29 cellular contexts compared by ENCODE assay signal in the genomic region with DNA sequence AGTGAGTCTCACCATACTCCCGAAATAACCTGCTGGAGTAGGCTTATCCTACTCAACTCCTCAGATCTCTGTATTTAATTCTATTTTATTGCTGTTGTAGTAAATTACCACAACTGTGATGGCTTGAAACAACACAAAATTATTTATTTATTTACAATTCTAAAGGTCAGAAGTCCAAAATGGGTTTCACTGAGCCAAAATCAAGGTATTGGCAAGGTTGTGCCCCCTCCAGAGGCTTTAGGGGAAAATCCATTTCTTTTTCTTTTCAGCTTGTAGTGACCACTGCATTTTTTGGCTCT. TPM values are rescaled to one million over a fixed set of nuclear protein-coding genes. Genes with fewer than 3 reads are reported as not detected.
DNase-seq lines count a peak whose midpoint lies in the region; ATAC-seq and TF ChIP-seq lines count a peak whose summit lies in the region.
"Had no signal": no experiment of that assay in that cellular context is flagged by ENCODE, and none has a peak within 500 bp of the region (broad histone marks: within the 10 kb centered on the region; RNA-seq: fewer than 3 reads in every experiment).

No MANE protein-coding gene starts in this region.

- peak overlapping the region in 1 of 2 donors; percentile 69 for H3K9ac ChIP-seq in liver (ENCODE audit: low read depth in 1 of 2, low read length in 2 of 2)
- H3K9ac ChIP-seq: BLaER1 had no signal

- H3K4me1 Mint-ChIP-seq in mesothelial cell of epicardium, result no peaks in the 10 kb centered on the region
- H3K4me1 Mint-ChIP-seq: CD4-positive, alpha-beta memory T cell; CD4-positive, CD25-positive, alpha-beta regulatory T cell; CD8-positive, alpha-beta memory T cell had no signal

- TF ChIP-seq CTCF in liver (IDR thresholded peaks at IDR 0.05; ENCODE audit: low read depth, low read length, missing input control), result no peak
- TF ChIP-seq CTCF in mesothelial cell of epicardium (IDR thresholded peaks at IDR 0.05; ENCODE audit: unreplicated experiment), result no peak

- no peak overlapping the region for H3K4me3 Mint-ChIP-seq in mesothelial cell of epicardium
- H3K4me3 Mint-ChIP-seq: CD14-positive monocyte; CD4-positive, alpha-beta memory T cell; CD4-positive, CD25-positive, alpha-beta regulatory T cell; CD8-positive, alpha-beta memory T cell had no signal

- H3K9me3 ChIP-seq in liver (ENCODE audit: control insufficient read depth in 4 of 4, low read length in 3 of 4), result no peaks in the 10 kb centered on the region
- H3K9me3 ChIP-seq: BE2C, BLaER1 had no signal

- no peaks in the 10 kb centered on the region for H3K36me3 ChIP-seq in liver (ENCODE audit: control insufficient read depth in 4 of 4, insufficient read depth in 3 of 4, low read depth in 1 of 4, low read length in 3 of 4)
- H3K36me3 ChIP-seq: BE2C, BLaER1 had no signal

- H3K4me3 ChIP-seq in liver (ENCODE audit: low read depth in 1 of 3, low read length in 3 of 3), result peak overlapping the region; percentile 13 to 41 (median 27)
- H3K4me3 ChIP-seq: BLaER1, GM12878 had no signal

- H3K27me3 ChIP-seq in liver (ENCODE audit: control insufficient read depth in 4 of 4, insufficient read depth in 4 of 4, low read length in 3 of 4), result no peaks in the 10 kb centered on the region
- H3K27me3 ChIP-seq: BE2C, BLaER1 had no signal

- peaks cover 33% of the 10 kb centered on the region for H3K27me3 Mint-ChIP-seq in mesothelial cell of epicardium (ENCODE audit: low read depth)

- ATAC-seq in left lobe of liver (peak; percentile 5), GM18870 (IDR thresholded peaks at IDR 0.05; ENCODE audit: unreplicated experiment) (no peak)
- ATAC-seq: GM12878 had no signal

- DNase-seq in OCI-M1 (lab: John Stamatoyannopoulos, UW), result peak; percentile 34
- no peak for DNase-seq in left lobe of liver (ENCODE audit: low spot score)
- DNase-seq in NCI-H1417 (lab: John Stamatoyannopoulos, UW), result no peak
- no peak for DNase-seq in mesothelial cell of epicardium (ENCODE audit: low spot score in 2 of 2, unreplicated experiment in 2 of 2)
- DNase-seq in activated T-cell treated with anti-CD3 and anti-CD28 coated beads, Interleukin-2, amount 50 U/mL, for 1 hour, result no peak
- DNase-seq: 8988T; ACHN; C1 segment of cervical spinal cord; CD4-positive, alpha-beta memory T cell; CD4-positive, CD25-positive, alpha-beta regulatory T cell; CD8-positive, alpha-beta memory T cell; COR-L47; DMS 273 treated with DMSO at 0.1 percent for 48 hours; DMS153; DMS53; DMS79; DND-41; EL; GDM1 had no signal

- H3K9me3 Mint-ChIP-seq in mesothelial cell of epicardium, result no peaks in the 10 kb centered on the region
- H3K9me3 Mint-ChIP-seq: CD14-positive monocyte; CD4-positive, alpha-beta memory T cell; CD8-positive, alpha-beta memory T cell had no signal

- peak overlapping the region; percentile 89 to 96 for H3K27ac ChIP-seq in liver (ENCODE audit: low read depth in 1 of 2, low read length in 2 of 2)
- H3K27ac ChIP-seq: BLaER1 had no signal

- no peak overlapping the region for H3K27ac Mint-ChIP-seq in mesothelial cell of epicardium
- H3K27ac Mint-ChIP-seq: CD14-positive monocyte; CD4-positive, alpha-beta memory T cell; CD4-positive, CD25-positive, alpha-beta regulatory T cell; CD8-positive, alpha-beta memory T cell had no signal

- peak in 1 of 2 donors; percentile 36 for TF ChIP-seq RAD21 in liver (IDR thresholded peaks at IDR 0.05)

- WGBS in liver, result 15% methylated on average over 1 of the region's 1 CpG

- no peaks in the 10 kb centered on the region for H3K36me3 Mint-ChIP-seq in mesothelial cell of epicardium
- H3K36me3 Mint-ChIP-seq: CD14-positive monocyte; CD4-positive, alpha-beta memory T cell; CD4-positive, CD25-positive, alpha-beta regulatory T cell; CD8-positive, alpha-beta memory T cell had no signal

- H3K4me1 ChIP-seq in liver (ENCODE audit: control insufficient read depth in 4 of 4, insufficient read depth in 4 of 4, low read length in 3 of 4), result peaks cover 5 to 33% (median 9%) of the 10 kb centered on the region in 4 donors
- H3K4me1 ChIP-seq: BLaER1 had no signal

TF ChIP-seq in liver, 16 proteins besides CTCF, POLR2A, EP300 and RAD21:
- TF ChIP-seq, protein P1, sequence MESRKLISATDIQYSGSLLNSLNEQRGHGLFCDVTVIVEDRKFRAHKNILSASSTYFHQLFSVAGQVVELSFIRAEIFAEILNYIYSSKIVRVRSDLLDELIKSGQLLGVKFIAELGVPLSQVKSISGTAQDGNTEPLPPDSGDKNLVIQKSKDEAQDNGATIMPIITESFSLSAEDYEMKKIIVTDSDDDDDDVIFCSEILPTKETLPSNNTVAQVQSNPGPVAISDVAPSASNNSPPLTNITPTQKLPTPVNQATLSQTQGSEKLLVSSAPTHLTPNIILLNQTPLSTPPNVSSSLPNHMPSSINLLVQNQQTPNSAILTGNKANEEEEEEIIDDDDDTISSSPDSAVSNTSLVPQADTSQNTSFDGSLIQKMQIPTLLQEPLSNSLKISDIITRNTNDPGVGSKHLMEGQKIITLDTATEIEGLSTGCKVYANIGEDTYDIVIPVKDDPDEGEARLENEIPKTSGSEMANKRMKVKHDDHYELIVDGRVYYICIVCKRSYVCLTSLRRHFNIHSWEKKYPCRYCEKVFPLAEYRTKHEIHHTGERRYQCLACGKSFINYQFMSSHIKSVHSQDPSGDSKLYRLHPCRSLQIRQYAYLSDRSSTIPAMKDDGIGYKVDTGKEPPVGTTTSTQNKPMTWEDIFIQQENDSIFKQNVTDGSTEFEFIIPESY (IDR thresholded peaks at IDR 0.05), result no peak
- TF ChIP-seq YY1 (IDR thresholded peaks at IDR 0.05) (peak; percentile 29), SP1 (IDR thresholded peaks at IDR 0.05) (peak; percentile 63), HNF4A (conservative IDR thresholded peaks at IDR 0.05) (peak; percentile 69 to 85), HNF4G (IDR thresholded peaks at IDR 0.05) (peak; percentile 58), GABPA (IDR thresholded peaks at IDR 0.05 in 1 of 2, conservative IDR thresholded peaks at IDR 0.05 in 1 of 2) (no peak), TAF1 (conservative IDR thresholded peaks at IDR 0.05) (peak; percentile 79), NR2F2 (IDR thresholded peaks at IDR 0.05) (peak; percentile 25), RXRA (IDR thresholded peaks at IDR 0.05) (peak in 1 of 2 donors; percentile 21)
- TF ChIP-seq, protein P2, sequence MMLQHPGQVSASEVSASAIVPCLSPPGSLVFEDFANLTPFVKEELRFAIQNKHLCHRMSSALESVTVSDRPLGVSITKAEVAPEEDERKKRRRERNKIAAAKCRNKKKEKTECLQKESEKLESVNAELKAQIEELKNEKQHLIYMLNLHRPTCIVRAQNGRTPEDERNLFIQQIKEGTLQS (IDR thresholded peaks at IDR 0.05), result no peak
- TF ChIP-seq, protein P3, sequence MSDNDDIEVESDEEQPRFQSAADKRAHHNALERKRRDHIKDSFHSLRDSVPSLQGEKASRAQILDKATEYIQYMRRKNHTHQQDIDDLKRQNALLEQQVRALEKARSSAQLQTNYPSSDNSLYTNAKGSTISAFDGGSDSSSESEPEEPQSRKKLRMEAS (IDR thresholded peaks at IDR 0.05), result no peak

RNA-seq across cellular contexts. Expression of a gene that starts 0.9 kb away (rescaled TPM):
- 27.6 TPM for total RNA-seq in left lobe of liver
- total RNA-seq in liver, result 10 to 100 TPM; 43.3 to 88.1 TPM
- polyA plus RNA-seq in liver, result 10 to 100 TPM; 26.2 to 32.3 TPM
- not detected in 3 replicates for total RNA-seq in mesothelial cell of epicardium
- total RNA-seq: A673; CD4-positive, alpha-beta memory T cell; CD4-positive, CD25-positive, alpha-beta regulatory T cell; CD8-positive, alpha-beta memory T cell; Daoy; G401; GM12878 had no signal
- polyA plus RNA-seq: AG04450; CD14-positive monocyte; CD4-positive, alpha-beta memory T cell; CD4-positive, CD25-positive, alpha-beta regulatory T cell; CD8-positive, alpha-beta memory T cell; GM12878 had no signal

RNA-seq across cellular contexts. Expression of a gene that starts 31.2 kb away (rescaled TPM):
- 4.3 TPM for total RNA-seq in left lobe of liver
- total RNA-seq in liver, result 1 to 10 TPM; 2.9 to 3.9 TPM
- polyA plus RNA-seq in liver, result 1 to 10 TPM; 1.5 to 2.8 TPM
- total RNA-seq in mesothelial cell of epicardium, result 15.8 to 17.1 TPM (median 15.9 TPM) in 3 replicates

RNA-seq across cellular contexts. Expression of a gene that starts 57.3 kb away (rescaled TPM):
- total RNA-seq in left lobe of liver (10.4 TPM), liver (10 to 100 TPM in 1 of 2 donors, 1 to 10 TPM in 1; 1.6 to 13.6 TPM), mesothelial cell of epicardium (not detected in 3 replicates)
- polyA plus RNA-seq in liver, result 10 to 100 TPM in 1 of 2 donors, 1 to 10 TPM in 1; 8.3 to 23.2 TPM
- total RNA-seq: A673; CD4-positive, CD25-positive, alpha-beta regulatory T cell; CD8-positive, alpha-beta memory T cell; Daoy; G401; GM12878 had no signal
- polyA plus RNA-seq: CD14-positive monocyte; CD8-positive, alpha-beta memory T cell; GM12878 had no signal

Comparison
In these comparisons a context has a peak if more than half of its experiments do, and no peak if none do; other contexts are left out.
1. RNA of a gene that starts 0.9 kb away (total RNA-seq): 43.3 to 88.1 TPM in liver and 27.6 TPM in left lobe of liver (single experiment); not detected in mesothelial cell of epicardium; every median in the first group is over 10 times any median in the second.